In genomic region chr4:53484911-53485459, GRCh38 we compare ENCODE assay signal across 15 cellular contexts.
DNase-seq lines count a peak whose midpoint lies in the region; ATAC-seq and TF ChIP-seq lines count a peak whose summit lies in the region.
"Had no signal": no experiment of that assay in that cellular context is flagged by ENCODE, and none has a peak within 500 bp of the region (broad histone marks: within the 10 kb centered on the region; RNA-seq: fewer than 3 reads in every experiment).

No MANE protein-coding gene starts in this region.

- peak; percentile 11 for DNase-seq in NCI-H82 (lab: John Stamatoyannopoulos, UW)
- DNase-seq in NCI-H82 treated with DMSO at 0.1 percent for 48 hours (lab: John Stamatoyannopoulos, UW; ENCODE audit: unreplicated experiment) = no peak
- DNase-seq in adrenal gland = no peak
- no peak for DNase-seq in stomach
- DNase-seq in OCI-LY7 (ENCODE audit: low spot score) = no peak
- DNase-seq in dedifferentiated amniotic fluid mesenchymal stem cell (ENCODE audit: extremely low spot score) = no peak
- DNase-seq: C1 segment of cervical spinal cord, H9, Kasumi-1, NCI-H1930, NCI-H2171 treated with DMSO at 0.1 percent for 48 hours, NCI-H774 had no signal

- intact Hi-C loops in adrenal gland (cut with DNase I) = no loop called here
- intact Hi-C loops in stomach (cut with DNase I; ENCODE audit: low total_unique reads) = no loop called here
- intact Hi-C loops in OCI-LY7 (cut with micrococcal nuclease; ENCODE audit: unreplicated experiment) = no loop called here

- H3K4me2 ChIP-seq in OCI-LY7 (ENCODE audit: low read length) = no peak overlapping the region

- H3K27me3 ChIP-seq in adrenal gland (no peaks in the 10 kb centered on the region), gastroesophageal sphincter (peaks cover 4% of the 10 kb centered on the region), stomach (no peaks in the 10 kb centered on the region)

- CTCF ChIA-PET in OCI-LY7 (lab: Charles Lee; ENCODE audit: unreplicated experiment) = no interaction called here

- H2AFZ ChIP-seq in OCI-LY7 (ENCODE audit: low read length) = no peak overlapping the region

- H3K79me2 ChIP-seq in OCI-LY7 (ENCODE audit: insufficient read depth, low read depth, low read length) = no peaks in the 10 kb centered on the region

- H3K36me3 ChIP-seq in adrenal gland (replicated peaks in 1 of 2) (no peaks in the 10 kb centered on the region), gastroesophageal sphincter (no peaks in the 10 kb centered on the region), stomach (peaks cover 0 to 12% (median 5%) of the 10 kb centered on the region in 4 donors), OCI-LY7 (ENCODE audit: insufficient read depth, low read length) (no peaks in the 10 kb centered on the region)

- H3K9me3 ChIP-seq in adrenal gland (replicated peaks in 1 of 3) (no peaks in the 10 kb centered on the region), gastroesophageal sphincter (no peaks in the 10 kb centered on the region), stomach (no peaks in the 10 kb centered on the region), OCI-LY7 (ENCODE audit: low read length) (no peaks in the 10 kb centered on the region)

- H3K4me1 ChIP-seq in adrenal gland (replicated peaks in 1 of 2) (peaks cover 0 to 32% of the 10 kb centered on the region in 2 donors), gastroesophageal sphincter (no peaks in the 10 kb centered on the region), stomach (peaks cover 0 to 9% (median 0%) of the 10 kb centered on the region in 4 donors), OCI-LY7 (ENCODE audit: insufficient read depth, low read length, poor library complexity, severe bottlenecking) (no peaks in the 10 kb centered on the region)

- TF ChIP-seq POLR2A in adrenal gland (IDR thresholded peaks at IDR 0.05) = no peak
- no peak for TF ChIP-seq POLR2A in gastroesophageal sphincter (IDR thresholded peaks at IDR 0.05)
- TF ChIP-seq POLR2A in stomach (IDR thresholded peaks at IDR 0.05) = no peak

- H4K20me1 ChIP-seq in OCI-LY7 (ENCODE audit: insufficient read depth, low read length) = no peaks in the 10 kb centered on the region

- POLR2A ChIA-PET in OCI-LY7 (lab: Charles Lee) = no interaction called here

- no peak overlapping the region for H3K4me3 ChIP-seq in adrenal gland
- H3K4me3 ChIP-seq in gastroesophageal sphincter = no peak overlapping the region
- H3K4me3 ChIP-seq in stomach = no peak overlapping the region
- no peak overlapping the region for H3K4me3 ChIP-seq in OCI-LY7 (ENCODE audit: low read depth, low read length, poor library complexity, severe bottlenecking)

- no TSS peak for BruUV-seq in OCI-LY7 (replicated peaks; lab: Mats Ljungman, UMichigan)

- H3K9me2 ChIP-seq in OCI-LY7 (ENCODE audit: insufficient read depth, low read length) = no peaks in the 10 kb centered on the region

- ATAC-seq in gastroesophageal sphincter = peak; percentile 35
- no peak for ATAC-seq in GM21737 (IDR thresholded peaks at IDR 0.05; ENCODE audit: unreplicated experiment)

- TF ChIP-seq CTCF in adrenal gland (IDR thresholded peaks at IDR 0.05) (no peak), gastroesophageal sphincter (IDR thresholded peaks at IDR 0.05) (no peak), stomach (IDR thresholded peaks at IDR 0.05) (no peak), OCI-LY7 (conservative IDR thresholded peaks at IDR 0.05; ENCODE audit: low read length) (no peak)

- TF ChIP-seq EP300 in gastroesophageal sphincter (IDR thresholded peaks at IDR 0.05) = no peak
- no peak for TF ChIP-seq EP300 in stomach (IDR thresholded peaks at IDR 0.05)

- WGBS in adrenal gland, 4 donors = 27 to 31% (median 29%) methylated on average over 5 of the region's 5 CpGs
- WGBS in gastroesophageal sphincter (ENCODE audit: low coverage in 1 of 2), 2 donors = 55 to 69% methylated on average over 5 of the region's 5 CpGs
- WGBS in stomach, 5 donors = 54 to 68% (median 65%) methylated on average over 5 of the region's 5 CpGs

- H3K27ac ChIP-seq in adrenal gland (peak overlapping the region; percentile 27 to 71 (median 60)), gastroesophageal sphincter (peak overlapping the region in 1 of 4 donors; percentile 51), stomach (peak overlapping the region in 4 of 5 donors; percentile 8 to 57 (median 28)), OCI-LY7 (ENCODE audit: low read depth, low read length, poor library complexity, severe bottlenecking) (no peak overlapping the region)
- H3K27ac ChIP-seq: 22Rv1 had no signal
